In genomic region chr2:219499555-219499954, GRCh38 we compare ENCODE assay signal across 8 cellular contexts. TPM values are rescaled to one million over a fixed set of nuclear protein-coding genes. Genes with fewer than 3 reads are reported as not detected.
DNase-seq lines count a peak whose midpoint lies in the region; ATAC-seq and TF ChIP-seq lines count a peak whose summit lies in the region.

No MANE protein-coding gene starts in this region.

- H3K9me3 ChIP-seq in A673 (ENCODE audit: low read depth, low read length, poor library complexity, severe bottlenecking) (no peaks in the 10 kb centered on the region), HUES48 (ENCODE audit: control insufficient read depth, insufficient read depth, low read length) (no peaks in the 10 kb centered on the region), breast epithelium (no peaks in the 10 kb centered on the region), muscle layer of duodenum (ENCODE audit: control insufficient read depth in 1 of 2, low read length in 2 of 2) (no peaks in the 10 kb centered on the region)

- H3K27ac ChIP-seq in A673 (ENCODE audit: low read depth, low read length, poor library complexity, severe bottlenecking) (peak overlapping the region; percentile 79), HUES48 (ENCODE audit: low read depth, low read length) (no peak overlapping the region), breast epithelium (no peak overlapping the region), muscle layer of duodenum (ENCODE audit: low read length) (peak overlapping the region; percentile 88)

- H3K4me3 ChIP-seq in A673 (ENCODE audit: low read depth, low read length, poor library complexity, severe bottlenecking) (peak overlapping the region; percentile 57), HUES48 (ENCODE audit: low read depth, low read length) (peak overlapping the region; percentile 68), breast epithelium (peak overlapping the region; percentile 58 to 73 (median 64)), muscle layer of duodenum (ENCODE audit: low read depth in 1 of 2, low read length in 2 of 2) (peak overlapping the region; percentile 81 to 87)

- no peak for TF ChIP-seq POLR2A in breast epithelium (IDR thresholded peaks at IDR 0.05)

- H3K4me1 ChIP-seq in A673 (ENCODE audit: insufficient read depth, low read length, poor library complexity, severe bottlenecking) (peaks cover 26% of the 10 kb centered on the region), HUES48 (ENCODE audit: control insufficient read depth, insufficient read depth, low read length) (peaks cover 35% of the 10 kb centered on the region), breast epithelium (peaks cover 0 to 6% of the 10 kb centered on the region in 2 donors), muscle layer of duodenum (ENCODE audit: control insufficient read depth in 1 of 2, insufficient read depth in 2 of 2, low read length in 2 of 2) (peaks cover 11 to 35% of the 10 kb centered on the region in 2 donors)

- POLR2A ChIA-PET in A673 (lab: Charles Lee; ENCODE audit: low non-redundant PET): no interaction called here

- intact Hi-C loops in A673 (cut with micrococcal nuclease; ENCODE audit: unreplicated experiment): no loop called here
- intact Hi-C loops in breast epithelium (cut with DNase I; ENCODE audit: low total_unique reads): no loop called here
- intact Hi-C loops in head of caudate nucleus (cut with DNase I): no loop called here

- H3K27me3 ChIP-seq in A673 (replicated peaks; ENCODE audit: insufficient read depth, low read depth, low read length, poor library complexity) (no peaks in the 10 kb centered on the region), HUES48 (ENCODE audit: control insufficient read depth, insufficient read depth, low read length) (peaks cover 34% of the 10 kb centered on the region), breast epithelium (no peaks in the 10 kb centered on the region), muscle layer of duodenum (ENCODE audit: low read depth, low read length) (peaks cover 23% of the 10 kb centered on the region)

- CTCF ChIA-PET in A673 (lab: Charles Lee): interaction anchor here (0.6 to 6.8 kb wide), 5 partner anchors 10 to 59 kb away, joined by 3 to 101 read pairs (median 3); no protein-coding TSS in a partner anchor

- ATAC-seq in HG03521 (IDR thresholded peaks at IDR 0.05; ENCODE audit: unreplicated experiment) (no peak), GM21423 (IDR thresholded peaks at IDR 0.05; ENCODE audit: unreplicated experiment) (no peak)

- no TSS peak for BruUV-seq in A673 (replicated peaks; lab: Mats Ljungman, UMichigan)

- DNase-seq in A673 (ENCODE audit: low spot score) (no peak), breast epithelium (ENCODE audit: low spot score in 2 of 2) (no peak), head of caudate nucleus (no peak)
- no peak for DNase-seq in stimulated activated CD4-positive, alpha-beta T cell treated with anti-CD3 and anti-CD28 coated beads, Interleukin-1b, Interleukin-23, amount 100 ng/mL, for 48 hours

- no peak overlapping the region for H3K9ac ChIP-seq in HUES48 (ENCODE audit: low read depth, low read length)

- no peaks in the 10 kb centered on the region for H3K36me3 ChIP-seq in A673 (ENCODE audit: insufficient read depth, low read length, poor library complexity, severe bottlenecking)
- H3K36me3 ChIP-seq in HUES48 (ENCODE audit: control insufficient read depth, insufficient read depth, low read length): peaks cover 13% of the 10 kb centered on the region
- peaks cover 4% of the 10 kb centered on the region for H3K36me3 ChIP-seq in breast epithelium
- H3K36me3 ChIP-seq in muscle layer of duodenum (ENCODE audit: control insufficient read depth in 1 of 2, insufficient read depth in 2 of 2, low read length in 2 of 2): peaks cover 12 to 23% of the 10 kb centered on the region in 2 donors

- TF ChIP-seq CTCF in A673 (conservative IDR thresholded peaks at IDR 0.05; ENCODE audit: low read depth, low read length): no peak
- TF ChIP-seq CTCF in breast epithelium (IDR thresholded peaks at IDR 0.05): no peak

RNA-seq across cellular contexts. Expression of gene GMPPA, which starts 0.9 kb away (rescaled TPM):
- total RNA-seq in A673 (2021) (32.1 and 45.8 TPM in 2 replicates), breast epithelium (10 to 100 TPM; 15.7 to 33.4 (median 29.7) TPM)

RNA-seq across cellular contexts. Expression of gene ASIC4, which starts 14.7 kb away (rescaled TPM):
- total RNA-seq in A673 (2021) (0.45 and 1.2 TPM in 2 replicates), breast epithelium (under 1 TPM in 1 of 3 donors, not detected in 2; 0.44 TPM)

RNA-seq across cellular contexts. Expression of gene CHPF, which starts 44.1 kb away (rescaled TPM):
- total RNA-seq in A673 (2021) (13.8 and 15.8 TPM in 2 replicates), breast epithelium (10 to 100 TPM; 46.5 to 58.9 (median 49.0) TPM)

RNA-seq across cellular contexts. Expression of gene TMEM198, which starts 44.3 kb away (rescaled TPM):
- total RNA-seq in A673 (2021): 4.6 and 7.6 TPM in 2 replicates
- total RNA-seq in breast epithelium: 1 to 10 TPM; 1.6 to 1.9 (median 1.8) TPM

Comparison
In these comparisons a context has a peak if more than half of its experiments do, and no peak if none do; other contexts are left out.
1. H3K27ac ChIP-seq: peak in A673 (single experiment) and muscle layer of duodenum (single experiment); none in HUES48 (single experiment) and breast epithelium (0 of 2).
2. Peak in every context shown above with its lines, with median percentiles within 50 percentile points of each other: H3K4me3 ChIP-seq.